1 cellular context compared by ENCODE assay signal in genomic region chr21:37413553-37414291, GRCh38.
TF ChIP-seq lines count a peak whose summit lies in the region.

No MANE protein-coding gene starts in this region.

TF ChIP-seq in IMR-90, 13 proteins besides CTCF, POLR2A, EP300 and RAD21:
- TF ChIP-seq BHLHE40 (IDR thresholded peaks at IDR 0.05; ENCODE audit: low read depth, low read length) (no peak), MAFK (IDR thresholded peaks at IDR 0.05; ENCODE audit: low read depth, low read length) (no peak), CEBPB (IDR thresholded peaks at IDR 0.05; ENCODE audit: low read depth, low read length) (no peak), SMC3 (IDR thresholded peaks at IDR 0.05; ENCODE audit: low read depth, low read length) (no peak), FOS (IDR thresholded peaks at IDR 0.05; ENCODE audit: low read depth, low read length) (no peak), MXI1 (IDR thresholded peaks at IDR 0.05; ENCODE audit: borderline replicate concordance, low read depth, low read length) (no peak), ELK1 (IDR thresholded peaks at IDR 0.05; ENCODE audit: borderline replicate concordance, low read depth, low read length) (no peak), MAZ (IDR thresholded peaks at IDR 0.05; ENCODE audit: borderline replicate concordance, low read depth, low read length) (no peak), RFX5 (IDR thresholded peaks at IDR 0.05; ENCODE audit: low read depth, low read length) (no peak), CHD1 (IDR thresholded peaks at IDR 0.05; ENCODE audit: low read depth, low read length) (no peak), NFE2L2 (IDR thresholded peaks at IDR 0.05; ENCODE audit: low read depth, low read length) (no peak), RCOR1 (IDR thresholded peaks at IDR 0.05; ENCODE audit: insufficient replicate concordance, low read length) (no peak)
- TF ChIP-seq, protein P1, sequence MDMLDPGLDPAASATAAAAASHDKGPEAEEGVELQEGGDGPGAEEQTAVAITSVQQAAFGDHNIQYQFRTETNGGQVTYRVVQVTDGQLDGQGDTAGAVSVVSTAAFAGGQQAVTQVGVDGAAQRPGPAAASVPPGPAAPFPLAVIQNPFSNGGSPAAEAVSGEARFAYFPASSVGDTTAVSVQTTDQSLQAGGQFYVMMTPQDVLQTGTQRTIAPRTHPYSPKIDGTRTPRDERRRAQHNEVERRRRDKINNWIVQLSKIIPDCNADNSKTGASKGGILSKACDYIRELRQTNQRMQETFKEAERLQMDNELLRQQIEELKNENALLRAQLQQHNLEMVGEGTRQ (IDR thresholded peaks at IDR 0.05; ENCODE audit: low read depth, low read length), result no peak
TF ChIP-seq in IMR-90: peak in this region for 0.
